8 cellular contexts compared by ENCODE assay signal in genomic region chr20:45436732-45437485, GRCh38. TPM values are rescaled to one million over a fixed set of nuclear protein-coding genes. Genes with fewer than 3 reads are reported as not detected.
A peak's percentile ranks its signal among the peaks of the same experiment; 100 is the strongest.
DNase-seq lines count a peak whose midpoint lies in the region; ATAC-seq and TF ChIP-seq lines count a peak whose summit lies in the region.

No MANE protein-coding gene starts in this region.

- TF ChIP-seq POLR2A in ovary (IDR thresholded peaks at IDR 0.05) = peak; percentile 29

- TF ChIP-seq CTCF in SK-N-SH (IDR thresholded peaks at IDR 0.05) (peak; percentile 93), ovary (IDR thresholded peaks at IDR 0.05) (peak; percentile 90 to 94 (median 91)), thoracic aorta (IDR thresholded peaks at IDR 0.05) (peak; percentile 97)

- no peaks in the 10 kb centered on the region for H4K20me1 ChIP-seq in SK-N-SH (ENCODE audit: insufficient read depth)

- TF ChIP-seq RAD21 in SK-N-SH (IDR thresholded peaks at IDR 0.05; ENCODE audit: low read length) = peak; percentile 92

- no peaks in the 10 kb centered on the region for H3K27me3 ChIP-seq in MG63
- H3K27me3 ChIP-seq in SK-N-SH (ENCODE audit: insufficient read depth) = no peaks in the 10 kb centered on the region
- H3K27me3 ChIP-seq in ovary = no peaks in the 10 kb centered on the region
- no peaks in the 10 kb centered on the region for H3K27me3 ChIP-seq in thoracic aorta (replicated peaks; ENCODE audit: insufficient read depth)

- no peaks in the 10 kb centered on the region for H3K79me2 ChIP-seq in SK-N-SH (ENCODE audit: insufficient read depth)

- peak; percentile 83 for ATAC-seq in GM21825 (IDR thresholded peaks at IDR 0.05; ENCODE audit: unreplicated experiment)
- peak; percentile 95 for ATAC-seq in Right ventricle myocardium inferior
- ATAC-seq in thoracic aorta (ENCODE audit: insufficient number of reproducible peaks, low FRiP score, low read depth) = peak; percentile 95

- TF ChIP-seq EP300 in SK-N-SH (IDR thresholded peaks at IDR 0.05; ENCODE audit: borderline replicate concordance in 1 of 2, low read depth in 1 of 2, low read length in 1 of 2) = no peak
- TF ChIP-seq EP300 in ovary (IDR thresholded peaks at IDR 0.05) = no peak

- no peaks in the 10 kb centered on the region for H3K9me3 Mint-ChIP-seq in activated naive CD8-positive, alpha-beta T cell (ENCODE audit: low read depth)

- H3K36me3 Mint-ChIP-seq in activated naive CD8-positive, alpha-beta T cell = peaks cover 5% of the 10 kb centered on the region

- H3K9ac ChIP-seq in SK-N-SH = peak overlapping the region; percentile 71

- H3F3A ChIP-seq in SK-N-SH (replicated peaks; ENCODE audit: insufficient read depth) = no peaks in the 10 kb centered on the region

- WGBS in SK-N-SH (ENCODE audit: low lambda C conversion rate) = 6% methylated on average over 23 of the region's 33 CpGs
- WGBS in ovary, 3 donors = 10 to 15% (median 11%) methylated on average over 21 to 33 of the region's 33 CpGs

- no peaks in the 10 kb centered on the region for H3K27me3 Mint-ChIP-seq in activated naive CD8-positive, alpha-beta T cell

- H3K4me2 ChIP-seq in SK-N-SH = peak overlapping the region; percentile 78

- H3K36me3 ChIP-seq in MG63 = peaks cover 7% of the 10 kb centered on the region
- no peaks in the 10 kb centered on the region for H3K36me3 ChIP-seq in SK-N-SH (replicated peaks in 1 of 2; ENCODE audit: control insufficient read depth in 1 of 2, insufficient read depth in 2 of 2, low read length in 1 of 2)
- no peaks in the 10 kb centered on the region for H3K36me3 ChIP-seq in ovary
- H3K36me3 ChIP-seq in thoracic aorta = no peaks in the 10 kb centered on the region

- H3K4me3 Mint-ChIP-seq in activated naive CD8-positive, alpha-beta T cell = peak overlapping the region; percentile 73

- H3K4me3 ChIP-seq in MG63 = peak overlapping the region; percentile 55
- peak overlapping the region; percentile 63 to 74 for H3K4me3 ChIP-seq in SK-N-SH (ENCODE audit: low read depth in 2 of 2, low read length in 1 of 2)
- peak overlapping the region; percentile 44 for H3K4me3 ChIP-seq in ovary
- peak overlapping the region; percentile 85 for H3K4me3 ChIP-seq in thoracic aorta

- H3K9me2 ChIP-seq in SK-N-SH = no peaks in the 10 kb centered on the region

- DNase-seq in DMS153 treated with DMSO at 0.1 percent for 48 hours (lab: John Stamatoyannopoulos, UW; ENCODE audit: unreplicated experiment) = peak; percentile 59
- DNase-seq in MG63 = peak; percentile 91
- peak; percentile 87 for DNase-seq in SK-N-SH
- peak; percentile 94 for DNase-seq in Right ventricle myocardium inferior (ENCODE audit: missing footprints)
- DNase-seq in ovary = peak; percentile 84 to 92 (median 89)
- peak; percentile 61 for DNase-seq in thoracic aorta (ENCODE audit: low spot score)

- CTCF ChIA-PET in SK-N-SH (lab: Yijun Ruan, JAX) = interaction anchor here (0.7 to 4.7 kb wide), 51 partner anchors 9 to 334 kb away, joined by 3 to 143 read pairs (median 6); partner anchors contain the start of genes MATN4, PIGT, SDC4 and SYS1

- H3K27ac Mint-ChIP-seq in activated naive CD8-positive, alpha-beta T cell = no peak overlapping the region

- POLR2A ChIA-PET in SK-N-SH (lab: Yijun Ruan, JAX) = interaction anchor here (0.8 to 2.2 kb wide), 6 partner anchors 16 to 118 kb away, joined by 3 to 21 read pairs (median 5); partner anchors contain the start of genes PIGT and SYS1

- peaks cover 11% of the 10 kb centered on the region for H3K4me1 Mint-ChIP-seq in activated naive CD8-positive, alpha-beta T cell (ENCODE audit: low read depth)

- intact Hi-C loops in Right ventricle myocardium inferior (cut with DNase I) (loop anchor here (1.0 to 10.0 kb wide), 4 partner anchors 63 to 338 kb away; partner anchors contain the start of gene SYS1), ovary (cut with DNase I) (loop anchor here in 3 of 4 donors (2.0 to 5.0 kb wide), 3 partner anchors 65 to 120 kb away; no protein-coding TSS in a partner anchor)

- H2AFZ ChIP-seq in SK-N-SH (ENCODE audit: low read depth) = peak overlapping the region; percentile 77; the same call in 1 of the 2 replicates

- peak overlapping the region; percentile 13 to 14; a peak in 2 of 4 replicates for H3K27ac ChIP-seq in SK-N-SH (ENCODE audit: low read depth in 2 of 2, low read length in 1 of 2)
- H3K27ac ChIP-seq in ovary = peak overlapping the region; percentile 65 to 70
- H3K27ac ChIP-seq in thoracic aorta = peak overlapping the region; percentile 81 to 85

- H3K9me3 ChIP-seq in MG63 (no peaks in the 10 kb centered on the region), SK-N-SH (no peaks in the 10 kb centered on the region), ovary (no peaks in the 10 kb centered on the region), thoracic aorta (no peaks in the 10 kb centered on the region)

- H3K4me1 ChIP-seq in SK-N-SH (ENCODE audit: control insufficient read depth in 1 of 2, insufficient read depth in 2 of 2, low read depth in 1 of 2, low read length in 1 of 2) (peaks cover 0 to 3% of the 10 kb centered on the region in 2 experiments; a peak in 2 of 4 replicates), ovary (ENCODE audit: insufficient read depth) (peaks cover 2% of the 10 kb centered on the region), thoracic aorta (ENCODE audit: control insufficient read depth in 1 of 2, low read depth in 2 of 2) (peaks cover 0 to 13% of the 10 kb centered on the region in 2 donors)

TF ChIP-seq in SK-N-SH, 30 proteins besides CTCF, POLR2A, EP300 and RAD21 (continues in another document):
- TF ChIP-seq, protein P1, sequence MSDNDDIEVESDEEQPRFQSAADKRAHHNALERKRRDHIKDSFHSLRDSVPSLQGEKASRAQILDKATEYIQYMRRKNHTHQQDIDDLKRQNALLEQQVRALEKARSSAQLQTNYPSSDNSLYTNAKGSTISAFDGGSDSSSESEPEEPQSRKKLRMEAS (IDR thresholded peaks at IDR 0.05; ENCODE audit: low read depth) = peak; percentile 12; the same call in 1 of the 2 replicates
- TF ChIP-seq RCOR1 (IDR thresholded peaks at IDR 0.05; ENCODE audit: low read length) = 0 out of 2 replicates have a peak, but pooled peaks have one; percentile 11
- TF ChIP-seq TAF1 (IDR thresholded peaks at IDR 0.05; ENCODE audit: borderline replicate concordance, low read depth, low read length) = peak; percentile 49; the same call in 1 of the 2 replicates
- no peak for TF ChIP-seq ZBTB33 (IDR thresholded peaks at IDR 0.05; ENCODE audit: borderline replicate concordance, low read depth)
- peak; percentile 93 for TF ChIP-seq SMC3 (IDR thresholded peaks at IDR 0.05; ENCODE audit: low read depth, low read length)
- 0 out of 2 replicates have a peak, but pooled peaks have one; percentile 26 for TF ChIP-seq MXI1 (IDR thresholded peaks at IDR 0.05; ENCODE audit: low read depth, low read length)
- TF ChIP-seq YY1 (IDR thresholded peaks at IDR 0.05; ENCODE audit: low read depth) = no peak
- peak; percentile 14; the same call in 1 of the 2 replicates for TF ChIP-seq NRF1 (IDR thresholded peaks at IDR 0.05; ENCODE audit: low read depth, low read length)
- TF ChIP-seq SIN3A (IDR thresholded peaks at IDR 0.05; ENCODE audit: borderline replicate concordance, low read depth, low read length) = peak; percentile 54; the same call in 1 of the 2 replicates

RNA-seq across cellular contexts. Expression of gene PIGT, which starts 21.0 kb away (rescaled TPM):
- total RNA-seq in MG63 (2014; rRNA removed; shearing (Covaris generic); ENCODE audit: low replicate concordance) = 35.6 and 66.5 TPM in 2 replicates
- 144 and 149 TPM in 2 replicates for polyA plus RNA-seq in SK-N-SH (2012; rRNA removed)
- polyA plus RNA-seq in SK-N-SH (2012; cell fraction: cytosol; rRNA removed) = 76.4 and 109 TPM in 2 replicates
- polyA plus RNA-seq in SK-N-SH (2012; cell fraction: nucleus; rRNA removed) = 87.9 and 103 TPM in 2 replicates
- total RNA-seq in Right ventricle myocardium inferior = 114 TPM
- total RNA-seq in ovary = 10 to 100 TPM; 30.0 to 84.2 (median 69.3) TPM
- 100 to 1,000 TPM in 1 of 2 donors, 10 to 100 TPM in 1; 68.1 to 172 TPM for polyA plus RNA-seq in ovary
- 100 to 1,000 TPM; 117 to 169 TPM for total RNA-seq in thoracic aorta

RNA-seq across cellular contexts. Expression of gene DBNDD2, which starts 28.8 kb away (rescaled TPM):
- 17.6 and 25.0 TPM in 2 replicates for total RNA-seq in MG63 (2014; rRNA removed; shearing (Covaris generic); ENCODE audit: low replicate concordance)
- polyA plus RNA-seq in SK-N-SH (2012; rRNA removed) = 22.4 and 24.5 TPM in 2 replicates
- polyA plus RNA-seq in SK-N-SH (2012; cell fraction: cytosol; rRNA removed) = 19.1 and 21.5 TPM in 2 replicates
- 12.6 and 14.5 TPM in 2 replicates for polyA plus RNA-seq in SK-N-SH (2012; cell fraction: nucleus; rRNA removed)
- total RNA-seq in Right ventricle myocardium inferior = 364 TPM
- 10 to 100 TPM; 18.4 to 51.3 (median 31.6) TPM for total RNA-seq in ovary
- 10 to 100 TPM; 36.1 to 63.2 TPM for polyA plus RNA-seq in ovary
- total RNA-seq in thoracic aorta = 100 to 1,000 TPM in 1 of 2 donors, 10 to 100 TPM in 1; 97.6 to 120 TPM

RNA-seq across cellular contexts. Expression of gene WFDC2, which starts 32.6 kb away (rescaled TPM):
- total RNA-seq in MG63 (2014; rRNA removed; shearing (Covaris generic); ENCODE audit: low replicate concordance) = not detected in 2 replicates
- polyA plus RNA-seq in SK-N-SH (2012; rRNA removed) (0.21 TPM in 1 of 2 replicates, not detected in the other), ovary (1 to 10 TPM; 2.9 to 9.6 TPM)
- polyA plus RNA-seq in SK-N-SH (2012; cell fraction: cytosol; rRNA removed) = 0.09 and 0.13 TPM in 2 replicates
- not detected in 2 replicates for polyA plus RNA-seq in SK-N-SH (2012; cell fraction: nucleus; rRNA removed)
- total RNA-seq in Right ventricle myocardium inferior (0.95 TPM), ovary (100 to 1,000 TPM in 1 of 7 donors, 10 to 100 TPM in 4, 1 to 10 TPM in 2; 1.2 to 246 (median 18.9) TPM), thoracic aorta (not detected)

RNA-seq across cellular contexts. Expression of gene TP53TG5, which starts 58.8 kb away (rescaled TPM):
- not detected in 2 replicates for total RNA-seq in MG63 (2014; rRNA removed; shearing (Covaris generic); ENCODE audit: low replicate concordance)
- polyA plus RNA-seq in SK-N-SH (2012; rRNA removed) (not detected in 2 replicates), ovary (under 1 TPM in 1 of 2 donors, not detected in 1; 0.02 TPM)
- polyA plus RNA-seq in SK-N-SH (2012; cell fraction: cytosol; rRNA removed) = 0.01 TPM in 1 of 2 replicates, not detected in the other
- not detected in 2 replicates for polyA plus RNA-seq in SK-N-SH (2012; cell fraction: nucleus; rRNA removed)
- total RNA-seq in Right ventricle myocardium inferior (0.73 TPM), ovary (under 1 TPM in 2 of 7 donors, not detected in 5; 0.42 to 0.89 TPM), thoracic aorta (not detected)

Comparison
In these comparisons a context has a peak if more than half of its experiments do, and no peak if none do; other contexts are left out.
1. Peak in every context shown above with its lines: DNase-seq, ATAC-seq, H3K4me3 ChIP-seq and H3K27ac ChIP-seq.
2. H3K27ac ChIP-seq: peak in every context shown above with its lines; median percentile 83 in thoracic aorta; 68 in ovary; 14 in SK-N-SH.